ENCODE assay signal across 3 cellular contexts in the genomic region with DNA sequence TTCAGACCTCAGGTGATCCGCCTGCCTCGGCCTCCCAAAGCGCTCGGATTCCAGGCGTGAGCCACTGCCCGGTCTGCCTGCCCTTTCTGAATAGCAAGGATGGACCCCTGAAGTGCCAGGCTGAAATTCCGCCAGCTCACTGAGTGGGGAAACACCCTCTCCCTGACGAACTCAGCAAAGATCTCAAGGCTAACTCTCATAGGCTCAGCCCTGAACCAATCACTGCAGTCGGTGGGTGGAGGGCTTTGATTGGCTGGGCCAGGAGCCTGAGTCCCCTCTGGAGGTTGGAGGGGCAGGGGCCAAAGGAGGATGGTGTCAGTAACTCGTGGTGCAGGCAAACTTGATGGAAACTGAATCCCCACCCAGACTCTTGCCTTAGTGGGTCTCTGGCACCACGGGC.
TF ChIP-seq lines count a peak whose summit lies in the region.

No MANE protein-coding gene starts in this region.

TF ChIP-seq in SK-N-SH, 30 proteins besides CTCF, POLR2A, EP300 and RAD21:
- TF ChIP-seq FOSL2 (IDR thresholded peaks at IDR 0.05; ENCODE audit: borderline replicate concordance, low read depth) (no peak), RFX5 (IDR thresholded peaks at IDR 0.05; ENCODE audit: low read length) (no peak), SIN3A (IDR thresholded peaks at IDR 0.05; ENCODE audit: borderline replicate concordance, low read depth, low read length) (no peak), ELF1 (IDR thresholded peaks at IDR 0.05) (no peak), CHD2 (IDR thresholded peaks at IDR 0.05; ENCODE audit: low read length, partially characterized antibody) (no peak), RCOR1 (IDR thresholded peaks at IDR 0.05; ENCODE audit: low read length) (no peak), EZH2phosphoT487 (IDR thresholded peaks at IDR 0.05; ENCODE audit: borderline replicate concordance, low read depth) (no peak), YY1 (IDR thresholded peaks at IDR 0.05; ENCODE audit: low read depth) (no peak), POLR2AphosphoS5 (IDR thresholded peaks at IDR 0.05; ENCODE audit: low read depth, low read length) (no peak)
- TF ChIP-seq, protein P1, sequence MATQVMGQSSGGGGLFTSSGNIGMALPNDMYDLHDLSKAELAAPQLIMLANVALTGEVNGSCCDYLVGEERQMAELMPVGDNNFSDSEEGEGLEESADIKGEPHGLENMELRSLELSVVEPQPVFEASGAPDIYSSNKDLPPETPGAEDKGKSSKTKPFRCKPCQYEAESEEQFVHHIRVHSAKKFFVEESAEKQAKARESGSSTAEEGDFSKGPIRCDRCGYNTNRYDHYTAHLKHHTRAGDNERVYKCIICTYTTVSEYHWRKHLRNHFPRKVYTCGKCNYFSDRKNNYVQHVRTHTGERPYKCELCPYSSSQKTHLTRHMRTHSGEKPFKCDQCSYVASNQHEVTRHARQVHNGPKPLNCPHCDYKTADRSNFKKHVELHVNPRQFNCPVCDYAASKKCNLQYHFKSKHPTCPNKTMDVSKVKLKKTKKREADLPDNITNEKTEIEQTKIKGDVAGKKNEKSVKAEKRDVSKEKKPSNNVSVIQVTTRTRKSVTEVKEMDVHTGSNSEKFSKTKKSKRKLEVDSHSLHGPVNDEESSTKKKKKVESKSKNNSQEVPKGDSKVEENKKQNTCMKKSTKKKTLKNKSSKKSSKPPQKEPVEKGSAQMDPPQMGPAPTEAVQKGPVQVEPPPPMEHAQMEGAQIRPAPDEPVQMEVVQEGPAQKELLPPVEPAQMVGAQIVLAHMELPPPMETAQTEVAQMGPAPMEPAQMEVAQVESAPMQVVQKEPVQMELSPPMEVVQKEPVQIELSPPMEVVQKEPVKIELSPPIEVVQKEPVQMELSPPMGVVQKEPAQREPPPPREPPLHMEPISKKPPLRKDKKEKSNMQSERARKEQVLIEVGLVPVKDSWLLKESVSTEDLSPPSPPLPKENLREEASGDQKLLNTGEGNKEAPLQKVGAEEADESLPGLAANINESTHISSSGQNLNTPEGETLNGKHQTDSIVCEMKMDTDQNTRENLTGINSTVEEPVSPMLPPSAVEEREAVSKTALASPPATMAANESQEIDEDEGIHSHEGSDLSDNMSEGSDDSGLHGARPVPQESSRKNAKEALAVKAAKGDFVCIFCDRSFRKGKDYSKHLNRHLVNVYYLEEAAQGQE (IDR thresholded peaks at IDR 0.05; ENCODE audit: low read depth, low read length) = no peak
- TF ChIP-seq, protein P2, sequence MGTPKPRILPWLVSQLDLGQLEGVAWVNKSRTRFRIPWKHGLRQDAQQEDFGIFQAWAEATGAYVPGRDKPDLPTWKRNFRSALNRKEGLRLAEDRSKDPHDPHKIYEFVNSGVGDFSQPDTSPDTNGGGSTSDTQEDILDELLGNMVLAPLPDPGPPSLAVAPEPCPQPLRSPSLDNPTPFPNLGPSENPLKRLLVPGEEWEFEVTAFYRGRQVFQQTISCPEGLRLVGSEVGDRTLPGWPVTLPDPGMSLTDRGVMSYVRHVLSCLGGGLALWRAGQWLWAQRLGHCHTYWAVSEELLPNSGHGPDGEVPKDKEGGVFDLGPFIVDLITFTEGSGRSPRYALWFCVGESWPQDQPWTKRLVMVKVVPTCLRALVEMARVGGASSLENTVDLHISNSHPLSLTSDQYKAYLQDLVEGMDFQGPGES (IDR thresholded peaks at IDR 0.05; ENCODE audit: low read depth, low read length) = no peak

TF ChIP-seq in SK-N-SH treated with all-trans-retinoic acid at 6 μM for 48 hours, 23 proteins besides CTCF, POLR2A, EP300 and RAD21:
- TF ChIP-seq PPARA (CRISPR knock-in tag; IDR thresholded peaks at IDR 0.05; ENCODE audit: borderline replicate concordance) (no peak), GLIS3 (CRISPR knock-in tag; IDR thresholded peaks at IDR 0.05) (no peak), ZNF565 (CRISPR knock-in tag; conservative IDR thresholded peaks at IDR 0.05; ENCODE audit: low read depth) (no peak), CSDC2 (CRISPR knock-in tag; IDR thresholded peaks at IDR 0.05) (no peak), ZC3H10 (CRISPR knock-in tag; IDR thresholded peaks at IDR 0.05) (no peak), ZFP3 (CRISPR knock-in tag; IDR thresholded peaks at IDR 0.05) (no peak), TOX (CRISPR knock-in tag; IDR thresholded peaks at IDR 0.05; ENCODE audit: borderline replicate concordance) (no peak), ZNF70 (CRISPR knock-in tag; IDR thresholded peaks at IDR 0.05) (no peak), ESRRG (CRISPR knock-in tag; IDR thresholded peaks at IDR 0.05) (no peak)
- TF ChIP-seq, protein P3, sequence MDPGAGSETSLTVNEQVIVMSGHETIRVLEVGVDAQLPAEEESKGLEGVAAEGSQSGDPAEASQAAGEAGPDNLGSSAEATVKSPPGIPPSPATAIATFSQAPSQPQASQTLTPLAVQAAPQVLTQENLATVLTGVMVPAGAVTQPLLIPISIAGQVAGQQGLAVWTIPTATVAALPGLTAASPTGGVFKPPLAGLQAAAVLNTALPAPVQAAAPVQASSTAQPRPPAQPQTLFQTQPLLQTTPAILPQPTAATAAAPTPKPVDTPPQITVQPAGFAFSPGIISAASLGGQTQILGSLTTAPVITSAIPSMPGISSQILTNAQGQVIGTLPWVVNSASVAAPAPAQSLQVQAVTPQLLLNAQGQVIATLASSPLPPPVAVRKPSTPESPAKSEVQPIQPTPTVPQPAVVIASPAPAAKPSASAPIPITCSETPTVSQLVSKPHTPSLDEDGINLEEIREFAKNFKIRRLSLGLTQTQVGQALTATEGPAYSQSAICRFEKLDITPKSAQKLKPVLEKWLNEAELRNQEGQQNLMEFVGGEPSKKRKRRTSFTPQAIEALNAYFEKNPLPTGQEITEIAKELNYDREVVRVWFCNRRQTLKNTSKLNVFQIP (CRISPR knock-in tag; IDR thresholded peaks at IDR 0.05; ENCODE audit: borderline replicate concordance, low read depth) = no peak

TF ChIP-seq in K562, 482 proteins besides CTCF, POLR2A, EP300 and RAD21:
- no peak for TF ChIP-seq PHB (CRISPR knock-in tag; IDR thresholded peaks at IDR 0.05)
- TF ChIP-seq NFYB (IDR thresholded peaks at IDR 0.05; ENCODE audit: extremely low read depth, insufficient read length) = peak; percentile 33
